8 cellular contexts compared by ENCODE assay signal in genomic region chr1:21439721-21440629, GRCh38. TPM values are rescaled to one million over a fixed set of nuclear protein-coding genes. Genes with fewer than 3 reads are reported as not detected.
DNase-seq lines count a peak whose midpoint lies in the region; ATAC-seq, FAIRE-seq and TF ChIP-seq lines count a peak whose summit lies in the region.

Gene NBPF3, plus strand, starts transcription at chr1:21440137. Its CDS starts 4,950 bp downstream, at chr1:21445087.

- peak within 1 kb of the TSS; percentile 32 for H3K9ac ChIP-seq in mammary epithelial cell (ENCODE audit: insufficient read depth, low read length)

- H3K4me2 ChIP-seq in mammary epithelial cell (ENCODE audit: insufficient read depth, low read depth, low read length), result peak within 1 kb of the TSS; percentile 75

- H3K9me3 ChIP-seq in WERI-Rb-1 (ENCODE audit: severe bottlenecking) (no peaks in the 10 kb centered on the region), mammary epithelial cell (replicated peaks; ENCODE audit: insufficient read depth, low read length) (no peaks in the 10 kb centered on the region), small intestine (ENCODE audit: control insufficient read depth, low read depth) (no peaks in the 10 kb centered on the region)

- peaks cover 31% of the 10 kb centered on the region for H3K79me2 ChIP-seq in mammary epithelial cell (ENCODE audit: insufficient read depth, low read length)

- peak within 1 kb of the TSS; percentile 97 for H2AFZ ChIP-seq in mammary epithelial cell (ENCODE audit: low read depth, low read length)

- no peaks in the 10 kb centered on the region for H4K20me1 ChIP-seq in mammary epithelial cell (ENCODE audit: insufficient read depth, low read length)

- H3K4me1 ChIP-seq in mammary epithelial cell (ENCODE audit: insufficient read depth, low read length) (peaks cover 8% of the 10 kb centered on the region), small intestine (ENCODE audit: control insufficient read depth in 2 of 2, insufficient read depth in 1 of 2, low read depth in 1 of 2, low read length in 1 of 2) (no peaks in the 10 kb centered on the region)

- in situ Hi-C loops in mammary epithelial cell (cut with MboI; ENCODE audit: low sequenced_read_pairs in 2 of 2), result no loop called here

- FAIRE-seq in GM12891 (lab: Jason Lieb, UNC) (no peak), small intestine (lab: Jason Lieb, UNC) (no peak)

- H3K27ac ChIP-seq in WERI-Rb-1 (peak within 1 kb of the TSS; percentile 54), mammary epithelial cell (ENCODE audit: insufficient read depth, low read depth, low read length) (peak within 1 kb of the TSS; percentile 49), small intestine (ENCODE audit: low read depth in 1 of 2, low read length in 1 of 2) (peak within 1 kb of the TSS in 1 of 2 donors; percentile 36)

- H3K36me3 ChIP-seq in WERI-Rb-1 (no peaks in the 10 kb centered on the region), mammary epithelial cell (ENCODE audit: insufficient read depth, low read length) (no peaks in the 10 kb centered on the region), small intestine (ENCODE audit: control insufficient read depth in 2 of 2, insufficient read depth in 2 of 2, low read length in 2 of 2) (no peaks in the 10 kb centered on the region)

- H3K4me3 ChIP-seq in WERI-Rb-1 (ENCODE audit: low read depth, low read length) (peak within 1 kb of the TSS; percentile 84), mammary epithelial cell (replicated peaks in 1 of 3; ENCODE audit: insufficient read depth in 1 of 3, low read depth in 2 of 3, low read length in 3 of 3) (peak within 1 kb of the TSS; percentile 66 to 92 (median 84)), small intestine (ENCODE audit: low read depth in 1 of 2, low read length in 2 of 2) (peak within 1 kb of the TSS; percentile 40 to 51)

- dilution Hi-C loops in mammary epithelial cell (cut with HindIII; ENCODE audit: low sequenced_read_pairs), result loop anchor here (10.0 kb wide), 2 partner anchors 75 to 175 kb away; no protein-coding TSS in a partner anchor

- no peaks in the 10 kb centered on the region for H3K27me3 ChIP-seq in WERI-Rb-1 (ENCODE audit: insufficient read depth, low read depth, severe bottlenecking)
- no peaks in the 10 kb centered on the region for H3K27me3 ChIP-seq in mammary epithelial cell (ENCODE audit: insufficient read depth, low read length)
- H3K27me3 ChIP-seq in small intestine (ENCODE audit: control insufficient read depth in 2 of 2, insufficient read depth in 2 of 2, low read length in 2 of 2), result no peaks in the 10 kb centered on the region

- TF ChIP-seq CTCF in WERI-Rb-1 (IDR thresholded peaks at IDR 0.05; ENCODE audit: low read depth, low read length) (no peak), mammary epithelial cell (conservative IDR thresholded peaks at IDR 0.05 in 1 of 2, IDR thresholded peaks at IDR 0.05 in 1 of 2; ENCODE audit: extremely low read depth in 1 of 2, insufficient read depth in 1 of 2, low read depth in 1 of 2, low read length in 2 of 2) (no peak)

- no TSS peak for BruUV-seq in mammary epithelial cell (replicated peaks; lab: Mats Ljungman, UMichigan)

- CTCF ChIA-PET in mammary epithelial cell (lab: Charles Lee; ENCODE audit: low non-redundant PET), result interaction anchor here (0.5 kb wide), 1 partner anchor 65 kb away, joined by 3 read pairs; no protein-coding TSS in a partner anchor

- WGBS in mammary epithelial cell (ENCODE audit: low coverage, missing lambda C conversion rate), result 4% methylated on average over 21 of the region's 87 CpGs
- WGBS in small intestine, 3 donors, result 1% methylated on average over 55 to 87 of the region's 87 CpGs

- no peak for TF ChIP-seq POLR2A in GM12891 (IDR thresholded peaks at IDR 0.05; ENCODE audit: low read depth, low read length)

- ATAC-seq in HG02970 (IDR thresholded peaks at IDR 0.05; ENCODE audit: low FRiP score, unreplicated experiment) (peak; percentile 92), GM21737 (IDR thresholded peaks at IDR 0.05; ENCODE audit: unreplicated experiment) (no peak)

- DNase-seq in GM12891 (ENCODE audit: insufficient read length, low spot score) (peak; percentile 70), NCI-H2029 treated with DMSO at 0.1 percent for 48 hours (lab: John Stamatoyannopoulos, UW) (peak; percentile 38), WERI-Rb-1 (peak; percentile 95), mammary epithelial cell (peak; percentile 93), iPS-NIHi11 (ENCODE audit: low spot score) (peak; percentile 91), small intestine (peak; percentile 83)

- intact Hi-C loops in mammary epithelial cell (cut with micrococcal nuclease), result no loop called here

TF ChIP-seq in GM12891, 5 proteins besides CTCF, POLR2A, EP300 and RAD21:
- TF ChIP-seq PAX5 (IDR thresholded peaks at IDR 0.05; ENCODE audit: insufficient read depth, low read length, severe bottlenecking) (no peak), TAF1 (IDR thresholded peaks at IDR 0.05; ENCODE audit: low read depth, low read length) (no peak), SPI1 (IDR thresholded peaks at IDR 0.05; ENCODE audit: low read depth, low read length) (no peak), POU2F2 (IDR thresholded peaks at IDR 0.05; ENCODE audit: low read depth, low read length) (no peak), POLR2AphosphoS5 (IDR thresholded peaks at IDR 0.05; ENCODE audit: low read depth, low read length) (no peak)

RNA-seq across cellular contexts. Expression of gene NBPF3, which starts in this region (rescaled TPM):
- polyA plus RNA-seq in GM12891 (2012; ENCODE audit: low read depth, missing spikeins), result 1.2 TPM
- 10 to 100 TPM; 12.8 to 14.6 TPM for total RNA-seq in mammary epithelial cell
- 5.4 TPM for polyA plus RNA-seq in mammary epithelial cell
- 10.1 TPM for polyA minus RNA-seq in mammary epithelial cell
- 1 to 10 TPM; 1.4 to 2.7 (median 1.8) TPM for polyA plus RNA-seq in small intestine

Comparison
In these comparisons a context has a peak if more than half of its experiments do, and no peak if none do; other contexts are left out.
1. DNase-seq: peak in every context shown above with its lines; median percentile 95 in WERI-Rb-1; 93 in mammary epithelial cell; 91 in iPS-NIHi11; 83 in small intestine; 70 in GM12891; 38 in NCI-H2029 treated with DMSO at 0.1 percent for 48 hours.